In genomic region chr20:63101781-63102719, GRCh38 we compare ENCODE assay signal across 8 cellular contexts.
DNase-seq lines count a peak whose midpoint lies in the region; ATAC-seq, FAIRE-seq and TF ChIP-seq lines count a peak whose summit lies in the region.

No MANE protein-coding gene starts in this region.

- ATAC-seq in HG03039 (IDR thresholded peaks at IDR 0.05; ENCODE audit: unreplicated experiment) (no peak), GM21423 (IDR thresholded peaks at IDR 0.05; ENCODE audit: unreplicated experiment) (no peak)

- peak overlapping the region; percentile 48 for H3K4me3 ChIP-seq in LNCaP clone FGC (ENCODE audit: low read depth, low read length)
- H3K4me3 ChIP-seq in endodermal cell (ENCODE audit: low read length) = peak overlapping the region; percentile 72

- peak; percentile 90 for FAIRE-seq in GM12891 (lab: Jason Lieb, UNC)

- no peak overlapping the region for H3K9ac ChIP-seq in endodermal cell (ENCODE audit: extremely low read depth, low read length, poor library complexity, severe bottlenecking)

- H3K27me3 Mint-ChIP-seq in endodermal cell (ENCODE audit: insufficient read depth) = peaks cover 39% of the 10 kb centered on the region

- H3K27me3 ChIP-seq in endodermal cell (ENCODE audit: control insufficient read depth, insufficient read depth, low read length, poor library complexity, severe bottlenecking) = peaks cover 57% of the 10 kb centered on the region

- TF ChIP-seq CTCF in LNCaP clone FGC (IDR thresholded peaks at IDR 0.05; ENCODE audit: control insufficient read depth, extremely low read depth, insufficient read depth) (no peak), endodermal cell (conservative IDR thresholded peaks at IDR 0.05) (no peak)

- DNase-seq in GM12891 (ENCODE audit: insufficient read length, low spot score) (peak; percentile 82), LNCaP clone FGC (ENCODE audit: low read depth) (no peak), endodermal cell (peak; percentile 66), middle frontal gyrus (ENCODE audit: extremely low spot score, low spot score) (peak; percentile 11)
- DNase-seq in activated CD8-positive, alpha-beta memory T cell treated with anti-CD3 and anti-CD28 coated beads for 1 hour (ENCODE audit: extremely low read depth in 1 of 2, low read depth in 1 of 2) = peak; percentile 12 to 29
- peak; percentile 42 to 43 for DNase-seq in stimulated activated CD8-positive, alpha-beta memory T cell treated with anti-CD3 and anti-CD28 coated beads, Interleukin-15, amount 100 ng/mL, for 48 hours (ENCODE audit: low read depth in 2 of 2)

- H3K4me1 Mint-ChIP-seq in endodermal cell = no peaks in the 10 kb centered on the region

- H3K27ac ChIP-seq in endodermal cell (ENCODE audit: low read depth, low read length) = no peak overlapping the region

- no peaks in the 10 kb centered on the region for H3K9me3 ChIP-seq in endodermal cell (ENCODE audit: control insufficient read depth, low read length)

- H3K27ac Mint-ChIP-seq in endodermal cell = no peak overlapping the region

- peaks cover 3% of the 10 kb centered on the region for H3K9me3 Mint-ChIP-seq in endodermal cell

- peak overlapping the region; percentile 52 for H3K4me3 Mint-ChIP-seq in endodermal cell

- peaks cover 3% of the 10 kb centered on the region for H3K4me1 ChIP-seq in endodermal cell (ENCODE audit: control insufficient read depth, insufficient read depth, low read length)

- no peaks in the 10 kb centered on the region for H3K36me3 ChIP-seq in endodermal cell (ENCODE audit: control insufficient read depth, insufficient read depth, low read length)

- WGBS in endodermal cell (ENCODE audit: insufficient coverage in 1 of 2, insufficient read length in 1 of 2), 2 experiments = 1 to 2% methylated on average over 35 to 100 of the region's 100 CpGs

- no peak for TF ChIP-seq POLR2A in GM12891 (IDR thresholded peaks at IDR 0.05; ENCODE audit: low read depth, low read length)

- H3K36me3 Mint-ChIP-seq in endodermal cell (ENCODE audit: low read depth) = no peaks in the 10 kb centered on the region

TF ChIP-seq in GM12891, 5 proteins besides CTCF, POLR2A, EP300 and RAD21:
- TF ChIP-seq SPI1 (IDR thresholded peaks at IDR 0.05; ENCODE audit: low read depth, low read length) (no peak), POU2F2 (IDR thresholded peaks at IDR 0.05; ENCODE audit: low read depth, low read length) (no peak), PAX5 (IDR thresholded peaks at IDR 0.05; ENCODE audit: insufficient read depth, low read length, severe bottlenecking) (peak; percentile 97), TAF1 (IDR thresholded peaks at IDR 0.05; ENCODE audit: low read depth, low read length) (no peak)
TF ChIP-seq in GM12891: peak in this region for 1.
